ENCODE assay signal across 39 cellular contexts in genomic region chr7:142110098-142110497, GRCh38. TPM values are rescaled to one million over a fixed set of nuclear protein-coding genes. Genes with fewer than 3 reads are reported as not detected.
"Had no signal": no experiment of that assay in that cellular context is flagged by ENCODE, and none has a peak within 500 bp of the region (broad histone marks: within the 10 kb centered on the region; RNA-seq: fewer than 3 reads in every experiment).

No MANE protein-coding gene starts in this region.

- H3K27ac Mint-ChIP-seq: activated B cell treated with CpG ODN at 0.5 μM for 24 hours; activated CD4-positive, alpha-beta memory T cell treated with anti-CD3 and anti-CD28 coated beads for 36 hours; activated CD4-positive, alpha-beta T cell treated with anti-CD3 and anti-CD28 coated beads, Interleukin-2, amount 10 ng/mL, durations not matched to agents 24 days and 14 days; activated CD8-positive, alpha-beta T cell treated with anti-CD3 and anti-CD28 coated beads for 36 hours; activated naive CD4-positive, alpha-beta T cell treated with anti-CD3 and anti-CD28 coated beads for 36 hours; activated naive CD4-positive, alpha-beta T cell treated with anti-CD3 and anti-CD28 coated beads, Interleukin-2, amount 50 U/mL, for 72 hours; activated naive CD8-positive, alpha-beta T cell treated with anti-CD3 and anti-CD28 coated beads for 36 hours; activated T-cell treated with anti-CD3 and anti-CD28 coated beads, Interleukin-2, amount 50 U/mL, for 72 hours; activated T-helper 1 cell treated with anti-CD3 and anti-CD28 coated beads, Interleukin-12 subunit alpha, Interleukin-12 subunit beta, Interleukin-2, Interleukin-4 antibody, amounts not matched to agents 30 ng/mL and 10 ng/mL and 1 ng/mL, durations not matched to agents 14 hours and 24 hours and 36 hours; activated T-helper 17 cell treated with anti-CD3 and anti-CD28 coated beads, Interleukin-2, amount 50 U/mL, for 72 hours; brain; T-helper 1 cell treated with Interleukin-12 subunit alpha and Interleukin-12 subunit beta and Interleukin-4 antibody, amounts not matched to agents 30 μg/mL and 1 μg/mL, for 36 hours; T-helper 2 cell treated with Interferon-gamma antibody and Interleukin-4, amounts not matched to agents 5 μg/mL and 100 μg/mL, for 36 hours had no signal

- H3K4me3 ChIP-seq: adrenal gland, ascending aorta, cardiac muscle cell had no signal

- H3K27me3 ChIP-seq: adrenal gland, ascending aorta, cardiac muscle cell had no signal

- H3K4me1 ChIP-seq: adrenal gland, ascending aorta had no signal

- H3K27me3 Mint-ChIP-seq: activated B cell treated with CpG ODN at 0.5 μM for 24 hours had no signal

- ATAC-seq: activated CD8-positive, alpha-beta T cell treated with anti-CD3 and anti-CD28 coated beads for 36 hours; activated naive CD4-positive, alpha-beta T cell treated with anti-CD3 and anti-CD28 coated beads, Interleukin-2, amount 50 U/mL, for 72 hours; activated T-cell treated with anti-CD3 and anti-CD28 coated beads, Interleukin-2, amount 50 U/mL, for 4 hours; activated T-cell treated with anti-CD3 and anti-CD28 coated beads, Interleukin-2, amount 50 U/mL, for 72 hours; activated T-helper 17 cell treated with anti-CD3 and anti-CD28 coated beads, Interleukin-2, amount 50 U/mL, for 72 hours had no signal

- H3K36me3 ChIP-seq: adrenal gland, ascending aorta, cardiac muscle cell had no signal

- H3K36me3 Mint-ChIP-seq: activated CD4-positive, alpha-beta memory T cell treated with anti-CD3 and anti-CD28 coated beads for 36 hours; activated naive CD4-positive, alpha-beta T cell treated with anti-CD3 and anti-CD28 coated beads, Interleukin-2, amount 50 U/mL, for 72 hours; activated naive CD8-positive, alpha-beta T cell treated with anti-CD3 and anti-CD28 coated beads for 36 hours; brain had no signal

- H3K4me1 Mint-ChIP-seq: activated B cell treated with CpG ODN at 0.5 μM for 24 hours; activated CD4-positive, alpha-beta T cell treated with anti-CD3 and anti-CD28 coated beads, Interleukin-2, amount 10 ng/mL, durations not matched to agents 24 days and 14 days; activated naive CD8-positive, alpha-beta T cell treated with anti-CD3 and anti-CD28 coated beads for 36 hours; activated T-helper 17 cell treated with anti-CD3 and anti-CD28 coated beads, Interleukin-2, amount 50 U/mL, for 72 hours; brain; central memory CD8-positive, alpha-beta T cell had no signal

- H3K9me3 Mint-ChIP-seq: activated B cell treated with CpG ODN at 0.5 μM for 24 hours; activated CD4-positive, alpha-beta memory T cell treated with anti-CD3 and anti-CD28 coated beads for 36 hours; activated CD4-positive, alpha-beta T cell treated with anti-CD3 and anti-CD28 coated beads, Interleukin-2, amount 10 ng/mL, durations not matched to agents 24 days and 14 days; activated CD8-positive, alpha-beta T cell treated with anti-CD3 and anti-CD28 coated beads for 36 hours; activated naive CD4-positive, alpha-beta T cell treated with anti-CD3 and anti-CD28 coated beads for 36 hours; activated naive CD4-positive, alpha-beta T cell treated with anti-CD3 and anti-CD28 coated beads, Interleukin-2, amount 50 U/mL, for 72 hours; activated naive CD8-positive, alpha-beta T cell treated with anti-CD3 and anti-CD28 coated beads for 36 hours; activated T-cell treated with anti-CD3 and anti-CD28 coated beads, Interleukin-2, amount 50 U/mL, for 4 hours; activated T-cell treated with anti-CD3 and anti-CD28 coated beads, Interleukin-2, amount 50 U/mL, for 72 hours; activated T-helper 1 cell treated with anti-CD3 and anti-CD28 coated beads, Interleukin-12 subunit alpha, Interleukin-12 subunit beta, Interleukin-2, Interleukin-4 antibody, amounts not matched to agents 30 ng/mL and 10 ng/mL and 1 ng/mL, durations not matched to agents 14 hours and 24 hours and 36 hours; activated T-helper 17 cell treated with anti-CD3 and anti-CD28 coated beads, Interleukin-2, amount 50 U/mL, for 72 hours; brain; central memory CD8-positive, alpha-beta T cell; T-helper 1 cell treated with Interleukin-12 subunit alpha and Interleukin-12 subunit beta and Interleukin-4 antibody, amounts not matched to agents 30 μg/mL and 1 μg/mL, for 36 hours; T-helper 2 cell treated with Interferon-gamma antibody and Interleukin-4, amounts not matched to agents 5 μg/mL and 100 μg/mL, for 36 hours had no signal

- H3K4me3 Mint-ChIP-seq: activated B cell treated with CpG ODN at 0.5 μM for 24 hours; activated CD4-positive, alpha-beta memory T cell treated with anti-CD3 and anti-CD28 coated beads for 36 hours; activated CD4-positive, alpha-beta T cell treated with anti-CD3 and anti-CD28 coated beads, Interleukin-2, amount 10 ng/mL, durations not matched to agents 24 days and 14 days; activated CD8-positive, alpha-beta T cell treated with anti-CD3 and anti-CD28 coated beads for 36 hours; activated naive CD4-positive, alpha-beta T cell treated with anti-CD3 and anti-CD28 coated beads for 36 hours; activated naive CD8-positive, alpha-beta T cell treated with anti-CD3 and anti-CD28 coated beads for 36 hours; activated T-cell treated with anti-CD3 and anti-CD28 coated beads, Interleukin-2, amount 50 U/mL, for 4 hours; activated T-cell treated with anti-CD3 and anti-CD28 coated beads, Interleukin-2, amount 50 U/mL, for 72 hours; activated T-helper 1 cell treated with anti-CD3 and anti-CD28 coated beads, Interleukin-12 subunit alpha, Interleukin-12 subunit beta, Interleukin-2, Interleukin-4 antibody, amounts not matched to agents 30 ng/mL and 10 ng/mL and 1 ng/mL, durations not matched to agents 14 hours and 24 hours and 36 hours; activated T-helper 17 cell treated with anti-CD3 and anti-CD28 coated beads, Interleukin-2, amount 50 U/mL, for 72 hours; brain; central memory CD8-positive, alpha-beta T cell; T-helper 1 cell treated with Interleukin-12 subunit alpha and Interleukin-12 subunit beta and Interleukin-4 antibody, amounts not matched to agents 30 μg/mL and 1 μg/mL, for 36 hours; T-helper 2 cell treated with Interferon-gamma antibody and Interleukin-4, amounts not matched to agents 5 μg/mL and 100 μg/mL, for 36 hours had no signal

- H3K27ac ChIP-seq: adrenal gland, ascending aorta, cardiac muscle cell, VCaP had no signal

- H3K9me3 ChIP-seq: adrenal gland, ascending aorta had no signal

- DNase-seq: activated B cell treated with CpG ODN at 0.5 μM for 24 hours; activated CD4-positive, alpha-beta memory T cell treated with anti-CD3 and anti-CD28 coated beads for 36 hours; activated CD4-positive, alpha-beta T cell treated with anti-CD3 and anti-CD28 coated beads for 4 hours; activated CD4-positive, alpha-beta T cell treated with anti-CD3 and anti-CD28 coated beads, Interleukin-2, amount 10 ng/mL, durations not matched to agents 24 days and 14 days; activated CD4-positive, alpha-beta T cell treated with anti-CD3 and anti-CD28 coated beads, Interleukin-2, amount 50 U/mL, for 1 hour; activated CD4-positive, alpha-beta T cell treated with anti-CD3 and anti-CD28 coated beads, Interleukin-2, amount 50 U/mL, for 4 hours; activated CD4-positive, CD25-positive, alpha-beta regulatory T cell treated with anti-CD3 and anti-CD28 coated beads, Interleukin-2, amount 50 U/mL, for 72 hours; activated CD8-positive, alpha-beta memory T cell treated with anti-CD3 and anti-CD28 coated beads, Interleukin-2, amount 50 U/mL, for 4 hours; activated CD8-positive, alpha-beta T cell treated with anti-CD3 and anti-CD28 coated beads for 36 hours; activated effector memory CD4-positive, alpha-beta T cell treated with anti-CD3 and anti-CD28 coated beads, Interleukin-2, amount 50 U/mL, for 16 hours; activated gamma-delta T cell treated with Interleukin-2 at 50 U/mL for 16 hours; activated naive CD4-positive, alpha-beta T cell; activated naive CD4-positive, alpha-beta T cell treated with anti-CD3 and anti-CD28 coated beads for 36 hours; activated naive CD4-positive, alpha-beta T cell treated with anti-CD3 and anti-CD28 coated beads, Interleukin-2, amount 50 U/mL, for 16 hours; activated naive CD8-positive, alpha-beta T cell treated with anti-CD3 and anti-CD28 coated beads for 36 hours; activated T-cell treated with anti-CD3 and anti-CD28 coated beads for 4 hours; activated T-cell treated with anti-CD3 and anti-CD28 coated beads, Interleukin-2, amount 50 U/mL, for 1 hour; activated T-cell treated with anti-CD3 and anti-CD28 coated beads, Interleukin-2, amount 50 U/mL, for 4 hours; activated T-cell treated with anti-CD3 and anti-CD28 coated beads, Interleukin-2, amount 50 U/mL, for 72 hours; adrenal gland; amniotic stem cell; caudate nucleus; cerebellar nuclear complex; T-helper 1 cell; T-helper 2 cell; T-helper 9 cell had no signal

RNA-seq across cellular contexts. Expression of gene MGAM2, which starts 1.4 kb away (rescaled TPM):
- total RNA-seq: activated B cell treated with CpG ODN at 0.5 μM for 24 hours; activated CD4-positive, alpha-beta memory T cell treated with anti-CD3 and anti-CD28 coated beads for 36 hours; activated CD4-positive, alpha-beta T cell treated with anti-CD3 and anti-CD28 coated beads, Interleukin-2, amount 10 ng/mL, durations not matched to agents 24 days and 14 days; activated CD8-positive, alpha-beta memory T cell treated with anti-CD3 and anti-CD28 coated beads for 36 hours; activated CD8-positive, alpha-beta T cell treated with anti-CD3 and anti-CD28 coated beads for 36 hours; activated naive CD4-positive, alpha-beta T cell treated with anti-CD3 and anti-CD28 coated beads for 36 hours; activated naive CD4-positive, alpha-beta T cell treated with anti-CD3 and anti-CD28 coated beads, Interleukin-2, amount 50 U/mL, for 72 hours; activated naive CD8-positive, alpha-beta T cell treated with anti-CD3 and anti-CD28 coated beads for 36 hours; activated T-cell treated with anti-CD3 and anti-CD28 coated beads, Interleukin-2, amount 50 U/mL, for 4 hours; activated T-helper 1 cell treated with anti-CD3 and anti-CD28 coated beads, Interleukin-12 subunit alpha, Interleukin-12 subunit beta, Interleukin-2, Interleukin-4 antibody, amounts not matched to agents 30 ng/mL and 10 ng/mL and 1 ng/mL, durations not matched to agents 14 hours and 24 hours and 36 hours; adrenal gland; ascending aorta; bronchial epithelial cell; chondrocyte had no signal
- polyA plus RNA-seq: cardiac muscle cell had no signal
